16 cellular contexts compared by ENCODE assay signal in the genomic region with DNA sequence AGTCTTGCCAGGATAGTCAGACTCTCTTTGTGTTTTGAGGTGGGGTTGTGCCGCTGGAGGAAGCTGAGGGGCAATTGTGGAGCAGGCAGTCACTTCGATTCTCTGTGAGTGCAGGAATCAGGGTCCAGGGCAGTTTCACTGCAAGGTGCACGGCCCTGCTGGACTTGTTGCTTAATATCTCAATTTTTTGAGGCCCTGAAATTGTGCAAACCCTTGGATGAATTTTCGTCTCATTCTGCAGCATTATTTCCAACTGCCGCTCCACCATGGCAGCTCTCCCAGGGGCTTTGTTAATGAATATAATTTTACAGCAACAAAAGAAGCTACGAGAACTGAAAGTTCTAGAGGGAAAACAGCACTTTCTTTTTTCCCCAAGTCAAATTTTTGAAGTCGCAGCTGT.
DNase-seq lines count a peak whose midpoint lies in the region; ATAC-seq and TF ChIP-seq lines count a peak whose summit lies in the region.
"Had no signal": no experiment of that assay in that cellular context is flagged by ENCODE, and none has a peak within 500 bp of the region (broad histone marks: within the 10 kb centered on the region; RNA-seq: fewer than 3 reads in every experiment).

No MANE protein-coding gene starts in this region.

- DNase-seq in cerebellar cortex (ENCODE audit: low spot score), result peak; percentile 16
- DNase-seq in left lobe of liver (ENCODE audit: low spot score), result peak; percentile 50
- DNase-seq in superior temporal gyrus (ENCODE audit: extremely low spot score), result peak; percentile 46
- DNase-seq in GM10266 (ENCODE audit: extremely low spot score), result no peak
- DNase-seq in RKO (ENCODE audit: low spot score), result no peak
- DNase-seq in GOT3 (lab: John Stamatoyannopoulos, UW), result no peak
- DNase-seq: activated CD4-positive, alpha-beta T cell treated with anti-CD3 and anti-CD28 coated beads, Interleukin-2, amount 50 U/mL, for 1 hour; activated CD8-positive, alpha-beta memory T cell treated with anti-CD3 and anti-CD28 coated beads, Interleukin-2, amount 50 U/mL, for 4 hours; activated naive CD8-positive, alpha-beta T cell treated with anti-CD3 and anti-CD28 coated beads, Interleukin-2, amount 50 U/mL, for 24 hours; CD4-positive, CD25-positive, alpha-beta regulatory T cell; KBM-7; NCI-H1694; NCI-H526 treated with DMSO at 0.1 percent for 48 hours; OCI-M1; SJCRH30 had no signal

- ATAC-seq in HG02870 (IDR thresholded peaks at IDR 0.05; ENCODE audit: unreplicated experiment) (peak; percentile 19), left lobe of liver (peak; percentile 67)
- ATAC-seq: activated naive CD8-positive, alpha-beta T cell treated with anti-CD3 and anti-CD28 coated beads, Interleukin-2, amount 50 U/mL, for 24 hours had no signal

- no peak for TF ChIP-seq CTCF in GM10266 (IDR thresholded peaks at IDR 0.05; ENCODE audit: control insufficient read depth, insufficient read depth, low read depth, missing control alignments)

Comparison
In these comparisons a context has a peak if more than half of its experiments do, and no peak if none do; other contexts are left out.
1. DNase-seq: peak in cerebellar cortex (single experiment), left lobe of liver (single experiment) and superior temporal gyrus (single experiment); none in GM10266 (single experiment), RKO (single experiment) and GOT3 (single experiment).